13 cellular contexts compared by ENCODE assay signal in genomic region chr11:76314741-76315090, GRCh38.
A peak's percentile ranks its signal among the peaks of the same experiment; 100 is the strongest.
DNase-seq lines count a peak whose midpoint lies in the region; ATAC-seq and TF ChIP-seq lines count a peak whose summit lies in the region.
"Had no signal": no experiment of that assay in that cellular context is flagged by ENCODE, and none has a peak within 500 bp of the region (broad histone marks: within the 10 kb centered on the region; RNA-seq: fewer than 3 reads in every experiment).

No MANE protein-coding gene starts in this region.

- ATAC-seq in stimulated activated effector memory CD8-positive, alpha-beta T cell treated with anti-CD3 and anti-CD28 coated beads, Interleukin-12 subunit alpha, Interleukin-12 subunit beta, amount 100 ng/mL, for 72 hours, result no peak
- ATAC-seq: activated T-cell treated with anti-CD3 and anti-CD28 coated beads, Interleukin-2, amount 50 U/mL, for 72 hours had no signal

- H3K36me3 Mint-ChIP-seq in osteocyte (ENCODE audit: unreplicated experiment), result no peaks in the 10 kb centered on the region
- no peaks in the 10 kb centered on the region for H3K36me3 Mint-ChIP-seq in stimulated activated effector memory CD8-positive, alpha-beta T cell treated with anti-CD3 and anti-CD28 coated beads, Interleukin-12 subunit alpha, Interleukin-12 subunit beta, amount 100 ng/mL, for 72 hours

- no peak for TF ChIP-seq CTCF in brain microvascular endothelial cell (IDR thresholded peaks at IDR 0.05; ENCODE audit: low read depth, low read length, missing control alignments)
- no peak for TF ChIP-seq CTCF in osteocyte (IDR thresholded peaks at IDR 0.05)

- peaks cover 3% of the 10 kb centered on the region for H3K4me1 Mint-ChIP-seq in osteocyte (ENCODE audit: unreplicated experiment)
- H3K4me1 Mint-ChIP-seq in stimulated activated effector memory CD8-positive, alpha-beta T cell treated with anti-CD3 and anti-CD28 coated beads, Interleukin-12 subunit alpha, Interleukin-12 subunit beta, amount 100 ng/mL, for 72 hours, result no peaks in the 10 kb centered on the region

- no peak overlapping the region for H3K4me3 Mint-ChIP-seq in osteocyte (ENCODE audit: unreplicated experiment)
- no peak overlapping the region for H3K4me3 Mint-ChIP-seq in stimulated activated effector memory CD8-positive, alpha-beta T cell treated with anti-CD3 and anti-CD28 coated beads, Interleukin-12 subunit alpha, Interleukin-12 subunit beta, amount 100 ng/mL, for 72 hours
- H3K4me3 Mint-ChIP-seq: activated T-cell treated with anti-CD3 and anti-CD28 coated beads, Interleukin-2, amount 50 U/mL, for 72 hours had no signal

- no peak overlapping the region for H3K4me3 ChIP-seq in brain microvascular endothelial cell (ENCODE audit: low read depth, low read length)

- H3K27me3 Mint-ChIP-seq in osteocyte (ENCODE audit: unreplicated experiment), result peaks cover 16% of the 10 kb centered on the region

- no peak overlapping the region for H3K27ac Mint-ChIP-seq in osteocyte (ENCODE audit: unreplicated experiment)
- no peak overlapping the region for H3K27ac Mint-ChIP-seq in stimulated activated effector memory CD8-positive, alpha-beta T cell treated with anti-CD3 and anti-CD28 coated beads, Interleukin-12 subunit alpha, Interleukin-12 subunit beta, amount 100 ng/mL, for 72 hours
- H3K27ac Mint-ChIP-seq: activated T-cell treated with anti-CD3 and anti-CD28 coated beads, Interleukin-2, amount 50 U/mL, for 72 hours had no signal

- DNase-seq in AG08396 (ENCODE audit: low spot score), result peak; percentile 47
- peak; percentile 29 for DNase-seq in HK-2 (ENCODE audit: unreplicated experiment)
- DNase-seq in brain microvascular endothelial cell, result peak; percentile 25
- peak; percentile 45 for DNase-seq in kidney glomerular epithelial cell (lab: John Stamatoyannopoulos, UW)
- no peak for DNase-seq in superior temporal gyrus (ENCODE audit: extremely low spot score)
- DNase-seq in osteocyte (ENCODE audit: extremely low spot score, unreplicated experiment), result no peak
- DNase-seq in stimulated activated effector memory CD8-positive, alpha-beta T cell treated with anti-CD3 and anti-CD28 coated beads, Interleukin-12 subunit alpha, Interleukin-12 subunit beta, amount 100 ng/mL, for 72 hours (ENCODE audit: low spot score in 2 of 2), result no peak
- DNase-seq in OCI-M2 (lab: John Stamatoyannopoulos, UW; ENCODE audit: unreplicated experiment), result no peak
- DNase-seq: activated CD4-positive, alpha-beta T cell treated with anti-CD3 and anti-CD28 coated beads, Interleukin-2, amount 50 U/mL, for 4 hours; activated T-cell treated with anti-CD3 and anti-CD28 coated beads, Interleukin-2, amount 50 U/mL, for 72 hours; DMS153; NCI-H1105 treated with DMSO at 0.1 percent for 48 hours had no signal

- H3K9me3 Mint-ChIP-seq in osteocyte (ENCODE audit: unreplicated experiment), result no peaks in the 10 kb centered on the region
- H3K9me3 Mint-ChIP-seq in stimulated activated effector memory CD8-positive, alpha-beta T cell treated with anti-CD3 and anti-CD28 coated beads, Interleukin-12 subunit alpha, Interleukin-12 subunit beta, amount 100 ng/mL, for 72 hours, result no peaks in the 10 kb centered on the region
- H3K9me3 Mint-ChIP-seq: activated T-cell treated with anti-CD3 and anti-CD28 coated beads, Interleukin-2, amount 50 U/mL, for 72 hours had no signal

- peaks cover 3% of the 10 kb centered on the region for H3K27me3 ChIP-seq in brain microvascular endothelial cell (replicated peaks)

- in situ Hi-C loops in brain microvascular endothelial cell (cut with HindIII; ENCODE audit: low pct_ligation_motif_present, low sequenced_read_pairs), result no loop called here

- H3K27ac ChIP-seq in brain microvascular endothelial cell, result no peak overlapping the region
- H3K27ac ChIP-seq: KMS-11 had no signal

- H3K36me3 ChIP-seq in brain microvascular endothelial cell (replicated peaks), result no peaks in the 10 kb centered on the region

Comparison
In these comparisons a context has a peak if more than half of its experiments do, and no peak if none do; other contexts are left out.
1. DNase-seq: peak in AG08396 (single experiment), HK-2 (single experiment), brain microvascular endothelial cell (single experiment) and kidney glomerular epithelial cell (single experiment); none in superior temporal gyrus (single experiment), osteocyte (single experiment), stimulated activated effector memory CD8-positive, alpha-beta T cell treated with anti-CD3 and anti-CD28 coated beads, Interleukin-12 subunit alpha, Interleukin-12 subunit beta, amount 100 ng/mL, for 72 hours (0 of 2) and OCI-M2 (single experiment).